Comparison of ENCODE assay signal across 9 cellular contexts in the genomic region with DNA sequence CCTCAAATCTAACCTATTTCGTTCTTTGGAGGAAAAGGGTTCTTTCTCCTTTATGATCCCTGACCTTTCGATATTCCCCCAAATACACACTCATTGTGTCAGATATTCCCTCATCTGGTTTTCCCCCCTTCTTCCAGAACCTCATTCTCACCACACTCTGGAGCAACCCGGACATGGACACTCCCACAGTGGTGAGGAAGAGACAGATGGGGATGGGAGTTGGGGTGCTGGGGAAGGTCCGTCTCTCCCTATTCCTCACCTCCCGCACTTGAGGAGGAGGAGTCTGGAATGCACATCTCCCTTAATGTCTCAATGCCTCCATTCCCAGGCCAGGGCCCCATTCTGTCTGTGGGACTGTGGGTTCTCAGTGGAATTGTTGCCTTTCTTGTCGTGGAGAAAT. TPM values are rescaled to one million over a fixed set of nuclear protein-coding genes. Genes with fewer than 3 reads are reported as not detected.
DNase-seq lines count a peak whose midpoint lies in the region; ATAC-seq and TF ChIP-seq lines count a peak whose summit lies in the region.
"Had no signal": no experiment of that assay in that cellular context is flagged by ENCODE, and none has a peak within 500 bp of the region (broad histone marks: within the 10 kb centered on the region; RNA-seq: fewer than 3 reads in every experiment).

No MANE protein-coding gene starts in this region.

- peaks cover 15% of the 10 kb centered on the region for H3K27me3 Mint-ChIP-seq in brain

- TF ChIP-seq CTCF in heart right ventricle (IDR thresholded peaks at IDR 0.05) (no peak), brain (conservative IDR thresholded peaks at IDR 0.05) (no peak)

- H3K36me3 ChIP-seq in heart right ventricle (peaks cover 0 to 39% (median 25%) of the 10 kb centered on the region in 9 donors), mucosa of rectum (ENCODE audit: control insufficient read depth in 2 of 2, insufficient read depth in 2 of 2, low read length in 2 of 2) (peaks cover 26 to 31% of the 10 kb centered on the region in 2 donors), aorta (ENCODE audit: control insufficient read depth in 1 of 2, insufficient read depth in 2 of 2, low read length in 1 of 2) (peaks cover 0 to 3% of the 10 kb centered on the region in 2 donors)

- peaks cover 27 to 70% (median 63%) of the 10 kb centered on the region in 9 donors for H3K4me1 ChIP-seq in heart right ventricle
- H3K4me1 ChIP-seq in mucosa of rectum (ENCODE audit: control insufficient read depth in 2 of 2, insufficient read depth in 2 of 2, low read length in 2 of 2) = peaks cover 37 to 45% of the 10 kb centered on the region in 2 donors
- H3K4me1 ChIP-seq in aorta (ENCODE audit: control insufficient read depth in 1 of 2, insufficient read depth in 2 of 2, low read length in 2 of 2) = no peaks in the 10 kb centered on the region

- H3K4me3 Mint-ChIP-seq in brain = peak overlapping the region; percentile 95 to 100 (median 99)

- DNase-seq in heart right ventricle = no peak
- no peak for DNase-seq in Right ventricle myocardium superior
- DNase-seq in CD1c-positive myeloid dendritic cell (ENCODE audit: extremely low spot score) = no peak
- no peak for DNase-seq in NCI-H510A treated with DMSO at 0.1 percent for 48 hours (lab: John Stamatoyannopoulos, UW)
- DNase-seq in aorta = no peak
- DNase-seq: DMS79 treated with DMSO at 0.1 percent for 48 hours had no signal

- H3K9ac ChIP-seq in mucosa of rectum (ENCODE audit: low read depth in 1 of 2, low read length in 2 of 2) = peak overlapping the region; percentile 5 to 95

- H3K36me3 Mint-ChIP-seq in brain = peaks cover 27% of the 10 kb centered on the region

- 82 to 83% methylated on average over 6 of the region's 6 CpGs for WGBS in heart right ventricle, 2 donors
- 68 to 69% methylated on average over 6 of the region's 6 CpGs for WGBS in aorta, 2 donors

- peaks cover 0 to 3% (median 0%) of the 10 kb centered on the region in 5 experiments for H3K9me3 Mint-ChIP-seq in brain

- H3K4me3 ChIP-seq in heart right ventricle = peak overlapping the region; percentile 56 to 97 (median 80)
- peak overlapping the region; percentile 94 to 99 for H3K4me3 ChIP-seq in mucosa of rectum (ENCODE audit: low read length in 2 of 2)
- H3K4me3 ChIP-seq in aorta (ENCODE audit: low read length in 2 of 2) = peak overlapping the region in 1 of 2 donors; percentile 72

- H3K27ac ChIP-seq in heart right ventricle (peak overlapping the region in 8 of 10 donors; percentile 94 to 99 (median 98)), mucosa of rectum (ENCODE audit: low read depth in 2 of 2, low read length in 2 of 2) (no peak overlapping the region), aorta (ENCODE audit: low read depth in 1 of 2, low read length in 2 of 2) (no peak overlapping the region)

- ATAC-seq in heart right ventricle (no peak), Right ventricle myocardium superior (ENCODE audit: poor library complexity) (no peak), aorta (ENCODE audit: low FRiP score) (no peak), HG03025 (IDR thresholded peaks at IDR 0.05; ENCODE audit: low FRiP score, unreplicated experiment) (no peak)

- intact Hi-C loops in heart right ventricle (cut with DNase I) = loop anchor here in 4 of 10 donors (2.0 to 10.0 kb wide), 5 partner anchors 45 to 1069 kb away; a partner anchor contains a TSS
- intact Hi-C loops in Right ventricle myocardium superior (cut with DNase I) = loop anchor here (5.0 kb wide), 1 partner anchor 230 kb away; no protein-coding TSS in a partner anchor
- intact Hi-C loops in aorta (cut with DNase I) = loop anchor here in 1 of 2 donors (2.0 to 10.0 kb wide), 6 partner anchors 47 to 1797 kb away; a partner anchor contains a TSS

- peaks cover 88% of the 10 kb centered on the region for H3K4me1 Mint-ChIP-seq in brain

- H3K27me3 ChIP-seq in heart right ventricle (no peaks in the 10 kb centered on the region), mucosa of rectum (ENCODE audit: control insufficient read depth in 2 of 2, insufficient read depth in 2 of 2, low read length in 2 of 2) (no peaks in the 10 kb centered on the region), aorta (ENCODE audit: control insufficient read depth in 1 of 2, insufficient read depth in 2 of 2, low read length in 1 of 2) (no peaks in the 10 kb centered on the region)

- no peaks in the 10 kb centered on the region for H3K9me3 ChIP-seq in heart right ventricle
- no peaks in the 10 kb centered on the region for H3K9me3 ChIP-seq in mucosa of rectum (ENCODE audit: control insufficient read depth in 2 of 2, low read length in 2 of 2)
- H3K9me3 ChIP-seq in aorta (ENCODE audit: control insufficient read depth, low read length) = no peaks in the 10 kb centered on the region

- peak overlapping the region; percentile 99 to 100 (median 99) for H3K27ac Mint-ChIP-seq in brain

RNA-seq across cellular contexts. Expression of a gene that starts 1.3 kb away (rescaled TPM):
- total RNA-seq in heart right ventricle (100 to 1,000 TPM in 1 of 10 donors, 10 to 100 TPM in 9; 44.8 to 104 (median 53.1) TPM), Right ventricle myocardium superior (46.0 TPM), aorta (10 to 100 TPM; 86.9 to 90.3 TPM)
- polyA plus RNA-seq in heart right ventricle (100 to 1,000 TPM in 1 of 2 donors, 10 to 100 TPM in 1; 25.8 to 178 TPM), brain (ENCODE audit: insufficient read depth, low read depth, low replicate concordance) (114 TPM), aorta (100 to 1,000 TPM in 1 of 2 donors, 10 to 100 TPM in 1; 59.7 to 102 TPM)

RNA-seq across cellular contexts. Expression of a gene that starts 1.5 kb away (rescaled TPM):
- 10 to 100 TPM; 29.7 to 39.1 (median 33.2) TPM for total RNA-seq in heart right ventricle
- 10 to 100 TPM; 22.2 to 40.7 TPM for polyA plus RNA-seq in heart right ventricle
- 37.9 TPM for total RNA-seq in Right ventricle myocardium superior
- 63.3 TPM for polyA plus RNA-seq in brain (ENCODE audit: insufficient read depth, low read depth, low replicate concordance)
- 10 to 100 TPM; 51.6 to 55.4 TPM for total RNA-seq in aorta
- 100 to 1,000 TPM in 1 of 2 donors, 10 to 100 TPM in 1; 14.1 to 120 TPM for polyA plus RNA-seq in aorta

RNA-seq across cellular contexts. Expression of a gene that starts 2.5 kb away (rescaled TPM):
- 10 to 100 TPM; 17.6 to 25.5 (median 23.0) TPM for total RNA-seq in heart right ventricle
- polyA plus RNA-seq in heart right ventricle = 10 to 100 TPM in 1 of 2 donors, 1 to 10 TPM in 1; 7.4 to 15.1 TPM
- total RNA-seq in Right ventricle myocardium superior = 25.1 TPM
- polyA plus RNA-seq in brain (ENCODE audit: insufficient read depth, low read depth, low replicate concordance) = 23.3 TPM
- total RNA-seq in aorta = 1 to 10 TPM; 2.7 to 4.4 TPM
- 1 to 10 TPM; 4.4 to 8.8 TPM for polyA plus RNA-seq in aorta

RNA-seq across cellular contexts. Expression of a gene that starts 6.4 kb away (rescaled TPM):
- total RNA-seq in heart right ventricle (10 to 100 TPM; 26.5 to 32.1 (median 28.0) TPM), Right ventricle myocardium superior (26.4 TPM), aorta (10 to 100 TPM; 34.1 to 38.1 TPM)
- polyA plus RNA-seq in heart right ventricle (10 to 100 TPM; 28.6 to 35.1 TPM), brain (ENCODE audit: insufficient read depth, low read depth, low replicate concordance) (78.8 TPM), aorta (10 to 100 TPM; 26.4 to 64.0 TPM)

RNA-seq across cellular contexts. Expression of a gene that starts 9.7 kb away (rescaled TPM):
- total RNA-seq in heart right ventricle = 1 to 10 TPM in 3 of 10 donors, under 1 TPM in 7; 0.52 to 3.9 (median 0.94) TPM
- 1 to 10 TPM in 1 of 2 donors, under 1 TPM in 1; 0.55 to 8.7 TPM for polyA plus RNA-seq in heart right ventricle
- 0.94 TPM for total RNA-seq in Right ventricle myocardium superior
- 1.2 TPM for polyA plus RNA-seq in brain (ENCODE audit: insufficient read depth, low read depth, low replicate concordance)
- 1 to 10 TPM; 1.6 to 1.7 TPM for total RNA-seq in aorta
- 1 to 10 TPM in 1 of 2 donors, under 1 TPM in 1; 0.13 to 3.6 TPM for polyA plus RNA-seq in aorta

Comparison
In these comparisons a context has a peak if more than half of its experiments do, and no peak if none do; other contexts are left out.
1. H3K27ac ChIP-seq: peak in heart right ventricle (8 of 10); none in mucosa of rectum (0 of 2) and aorta (0 of 2).